8 cellular contexts compared by ENCODE assay signal in genomic region chr11:102317768-102318103, GRCh38. TPM values are rescaled to one million over a fixed set of nuclear protein-coding genes. Genes with fewer than 3 reads are reported as not detected.
DNase-seq lines count a peak whose midpoint lies in the region; ATAC-seq, FAIRE-seq and TF ChIP-seq lines count a peak whose summit lies in the region.

No MANE protein-coding gene starts in this region.

- H3K9ac ChIP-seq in adipocyte (ENCODE audit: low read length) (peak overlapping the region; percentile 80), kidney (ENCODE audit: low read length in 2 of 2) (peak overlapping the region; percentile 12 to 73)

- TF ChIP-seq CTCF in kidney (IDR thresholded peaks at IDR 0.05; ENCODE audit: borderline replicate concordance, extremely low read depth, insufficient read depth), result no peak
- no peak for TF ChIP-seq CTCF in thoracic aorta (IDR thresholded peaks at IDR 0.05)

- peak overlapping the region; percentile 65 to 71 for H3K27ac ChIP-seq in kidney (ENCODE audit: low read depth in 2 of 2, low read length in 2 of 2)
- H3K27ac ChIP-seq in thoracic aorta, result peak overlapping the region; percentile 65

- H3K4me1 ChIP-seq in adipocyte (ENCODE audit: control insufficient read depth, insufficient read depth, low read length), result peaks cover 14% of the 10 kb centered on the region
- peaks cover 0 to 2% of the 10 kb centered on the region in 2 donors for H3K4me1 ChIP-seq in kidney (ENCODE audit: control insufficient read depth in 1 of 2, insufficient read depth in 1 of 2, low read depth in 1 of 2, low read length in 2 of 2)
- peaks cover 19 to 40% of the 10 kb centered on the region in 2 donors for H3K4me1 ChIP-seq in thoracic aorta (ENCODE audit: control insufficient read depth in 1 of 2, low read depth in 2 of 2)

- no peak for FAIRE-seq in kidney (lab: Jason Lieb, UNC)

- DNase-seq in T-helper 1 cell, result no peak
- no peak for DNase-seq in adipocyte (ENCODE audit: low read depth)
- no peak for DNase-seq in kidney
- no peak for DNase-seq in thoracic aorta (ENCODE audit: low spot score)
- no peak for DNase-seq in putamen (ENCODE audit: low spot score)
- no peak for DNase-seq in NCI-H1930 (lab: John Stamatoyannopoulos, UW)
- no peak for DNase-seq in hippocampal formation (lab: John Stamatoyannopoulos, UW)

- no peak for ATAC-seq in thoracic aorta (ENCODE audit: insufficient number of reproducible peaks, low FRiP score, low read depth)

- H3K4me3 ChIP-seq in adipocyte (ENCODE audit: low read length) (peak overlapping the region; percentile 88), kidney (ENCODE audit: low read length in 2 of 2) (peak overlapping the region; percentile 85 to 87), thoracic aorta (peak overlapping the region; percentile 85)

- peaks cover 58% of the 10 kb centered on the region for H3K4me1 Mint-ChIP-seq in T-helper 1 cell treated with Interleukin-12 subunit alpha and Interleukin-12 subunit beta and Interleukin-4 antibody, amounts not matched to agents 30 μg/mL and 1 μg/mL, for 36 hours (ENCODE audit: low read depth)

- intact Hi-C loops in kidney (cut with DNase I), result no loop called here

- H3K9me3 ChIP-seq in adipocyte (ENCODE audit: control insufficient read depth, low read length), result no peaks in the 10 kb centered on the region
- no peaks in the 10 kb centered on the region for H3K9me3 ChIP-seq in kidney (ENCODE audit: control insufficient read depth in 1 of 2, low read length in 2 of 2)
- no peaks in the 10 kb centered on the region for H3K9me3 ChIP-seq in thoracic aorta

- H3K36me3 ChIP-seq in adipocyte (ENCODE audit: control insufficient read depth, insufficient read depth, low read length, severe bottlenecking), result no peaks in the 10 kb centered on the region
- H3K36me3 ChIP-seq in kidney (ENCODE audit: control insufficient read depth in 1 of 2, insufficient read depth in 2 of 2, low read length in 2 of 2), result no peaks in the 10 kb centered on the region
- H3K36me3 ChIP-seq in thoracic aorta, result no peaks in the 10 kb centered on the region

- H3K27me3 Mint-ChIP-seq in T-helper 1 cell treated with Interleukin-12 subunit alpha and Interleukin-12 subunit beta and Interleukin-4 antibody, amounts not matched to agents 30 μg/mL and 1 μg/mL, for 36 hours (ENCODE audit: low read depth), result no peaks in the 10 kb centered on the region

- peak overlapping the region; percentile 87 for H3K4me3 Mint-ChIP-seq in T-helper 1 cell treated with Interleukin-12 subunit alpha and Interleukin-12 subunit beta and Interleukin-4 antibody, amounts not matched to agents 30 μg/mL and 1 μg/mL, for 36 hours

- H3K27me3 ChIP-seq in adipocyte (replicated peaks; ENCODE audit: control insufficient read depth, insufficient read depth, low read length), result no peaks in the 10 kb centered on the region
- H3K27me3 ChIP-seq in thoracic aorta (replicated peaks; ENCODE audit: insufficient read depth), result no peaks in the 10 kb centered on the region

- H3K36me3 Mint-ChIP-seq in T-helper 1 cell treated with Interleukin-12 subunit alpha and Interleukin-12 subunit beta and Interleukin-4 antibody, amounts not matched to agents 30 μg/mL and 1 μg/mL, for 36 hours (ENCODE audit: low read depth), result peaks cover 45% of the 10 kb centered on the region

- H3K9me3 Mint-ChIP-seq in T-helper 1 cell treated with Interleukin-12 subunit alpha and Interleukin-12 subunit beta and Interleukin-4 antibody, amounts not matched to agents 30 μg/mL and 1 μg/mL, for 36 hours, result no peaks in the 10 kb centered on the region

- H3K27ac Mint-ChIP-seq in T-helper 1 cell treated with Interleukin-12 subunit alpha and Interleukin-12 subunit beta and Interleukin-4 antibody, amounts not matched to agents 30 μg/mL and 1 μg/mL, for 36 hours, result peak overlapping the region; percentile 99

RNA-seq across cellular contexts. Expression of gene BIRC3, which starts 0.5 kb away (rescaled TPM):
- 110 TPM for total RNA-seq in kidney
- 3.9 TPM for polyA plus RNA-seq in kidney (ENCODE audit: insufficient read depth, low read depth, low replicate concordance)
- total RNA-seq in thoracic aorta, result 10 to 100 TPM in 1 of 2 donors, 1 to 10 TPM in 1; 4.9 to 15.3 TPM

RNA-seq across cellular contexts. Expression of gene BIRC2, which starts 29.3 kb away (rescaled TPM):
- total RNA-seq in kidney (42.4 TPM), thoracic aorta (10 to 100 TPM; 48.7 to 92.9 TPM)
- polyA plus RNA-seq in kidney (ENCODE audit: insufficient read depth, low read depth, low replicate concordance), result 34.0 TPM
